In the genomic region with DNA sequence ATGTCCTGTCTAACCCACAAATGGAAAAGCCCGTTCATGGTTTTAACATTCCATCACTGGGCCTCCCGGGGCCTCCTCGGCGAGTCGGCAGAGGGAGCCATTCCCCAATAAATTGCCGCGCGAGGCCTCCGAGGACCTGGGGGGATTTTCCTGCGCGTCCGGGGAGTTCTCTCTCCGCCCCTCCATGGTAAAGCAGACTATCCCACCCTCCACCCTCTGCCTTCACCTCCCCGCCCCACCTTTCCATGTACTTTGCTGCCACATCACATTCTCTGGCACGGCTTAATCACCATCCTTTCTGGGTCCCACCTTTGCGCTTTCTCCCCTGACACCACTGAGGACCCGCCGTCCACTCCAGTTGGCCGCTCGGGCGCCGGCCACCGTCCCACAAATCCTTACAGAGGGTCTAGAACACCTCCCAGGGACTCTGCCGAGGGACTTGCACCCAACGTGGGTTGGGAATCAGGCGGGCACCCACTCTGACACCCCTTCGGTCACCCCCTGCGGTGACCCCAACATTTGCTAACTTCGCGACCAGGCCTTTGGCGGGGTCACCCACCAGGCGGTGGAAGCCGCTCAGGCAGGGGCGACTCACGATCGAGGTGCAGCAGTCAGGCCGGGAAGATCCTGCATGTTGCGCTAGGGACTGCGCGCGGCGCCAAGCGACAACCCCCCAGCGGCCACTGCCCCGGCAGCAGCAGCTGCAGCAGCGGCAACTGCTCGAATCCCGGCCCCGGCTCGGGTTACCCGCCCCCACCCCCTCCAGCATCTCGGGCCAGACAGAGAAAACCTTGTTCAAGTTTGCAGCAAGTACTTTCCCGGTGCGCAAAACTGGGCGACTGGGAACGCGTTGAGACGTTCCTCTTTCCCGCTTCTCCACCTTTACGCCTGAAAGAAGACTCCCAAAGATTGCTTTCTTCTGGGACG, we compare ENCODE assay signal across 8 cellular contexts. TPM values are rescaled to one million over a fixed set of nuclear protein-coding genes. Genes with fewer than 3 reads are reported as not detected.
DNase-seq lines count a peak whose midpoint lies in the region; ATAC-seq, FAIRE-seq and TF ChIP-seq lines count a peak whose summit lies in the region.

A gene (plus strand): TSS at position 778 of the 927 bp plus-strand sequence. CDS start 40,513 bp downstream, outside the sequence.

- no peaks in the 10 kb centered on the region for H3K36me3 ChIP-seq in GM06990 (ENCODE audit: control insufficient read depth, insufficient read depth, low read length)

- peak; percentile 75 for TF ChIP-seq CTCF in GM06990 (IDR thresholded peaks at IDR 0.05; ENCODE audit: insufficient read depth, low read length, poor library complexity, severe bottlenecking)
- TF ChIP-seq CTCF in VCaP (conservative IDR thresholded peaks at IDR 0.05), result peak; percentile 92

- peaks cover 65% of the 10 kb centered on the region for H3K27me3 Mint-ChIP-seq in T-helper 2 cell treated with Interferon-gamma antibody and Interleukin-4, amounts not matched to agents 5 μg/mL and 100 μg/mL, for 36 hours (ENCODE audit: low read depth)

- H3K27ac ChIP-seq in VCaP, result no peak within 1 kb of the TSS

- peaks cover 2% of the 10 kb centered on the region for H3K4me1 Mint-ChIP-seq in T-helper 2 cell treated with Interferon-gamma antibody and Interleukin-4, amounts not matched to agents 5 μg/mL and 100 μg/mL, for 36 hours (ENCODE audit: low read depth)

- peak; percentile 57 for ATAC-seq in HG03159 (IDR thresholded peaks at IDR 0.05; ENCODE audit: unreplicated experiment)

- no peaks in the 10 kb centered on the region for H3K9me3 Mint-ChIP-seq in T-helper 2 cell treated with Interferon-gamma antibody and Interleukin-4, amounts not matched to agents 5 μg/mL and 100 μg/mL, for 36 hours

- FAIRE-seq in frontal cortex (lab: Jason Lieb, UNC), result no peak

- H3K27me3 ChIP-seq in GM06990 (replicated peaks; ENCODE audit: control insufficient read depth, insufficient read depth, low read length), result no peaks in the 10 kb centered on the region; the same call in 1 of the 2 replicates

- H3K4me3 Mint-ChIP-seq in T-helper 2 cell treated with Interferon-gamma antibody and Interleukin-4, amounts not matched to agents 5 μg/mL and 100 μg/mL, for 36 hours, result no peak within 1 kb of the TSS

- DNase-seq in GM06990 (ENCODE audit: extremely low read depth, insufficient read length) (no peak), frontal cortex (ENCODE audit: low spot score in 2 of 2) (peak; percentile 57 to 58), occipital lobe (lab: John Stamatoyannopoulos, UW) (peak; percentile 45), mucosa of gallbladder (ENCODE audit: low spot score) (no peak), NCI-H1417 treated with DMSO at 0.1 percent for 48 hours (lab: John Stamatoyannopoulos, UW) (no peak)
- no peak for DNase-seq in T-helper 2 cell treated with Interferon-gamma antibody and Interleukin-4, amounts not matched to agents 5 μg/mL and 100 μg/mL, for 36 hours (ENCODE audit: low spot score)

- no peak within 1 kb of the TSS for H3K4me3 ChIP-seq in GM06990 (replicated peaks; ENCODE audit: low read depth, low read length)

- H3K27ac Mint-ChIP-seq in T-helper 2 cell treated with Interferon-gamma antibody and Interleukin-4, amounts not matched to agents 5 μg/mL and 100 μg/mL, for 36 hours, result no peak within 1 kb of the TSS

- H3K36me3 Mint-ChIP-seq in T-helper 2 cell treated with Interferon-gamma antibody and Interleukin-4, amounts not matched to agents 5 μg/mL and 100 μg/mL, for 36 hours (ENCODE audit: low read depth), result no peaks in the 10 kb centered on the region

RNA-seq across cellular contexts. Expression of the gene that starts here (rescaled TPM):
- total RNA-seq in frontal cortex (33.0 TPM), occipital lobe (20.0 TPM), mucosa of gallbladder (0.63 TPM)

Comparison
In these comparisons a context has a peak if more than half of its experiments do, and no peak if none do; other contexts are left out.
1. RNA of the gene that starts here (total RNA-seq): 33.0 TPM in frontal cortex (single experiment) and 20.0 TPM in occipital lobe (single experiment); 0.63 TPM in mucosa of gallbladder (single experiment); every median in the first group is over 10 times any median in the second.
2. DNase-seq: peak in frontal cortex (2 of 2) and occipital lobe (single experiment); none in GM06990 (single experiment), mucosa of gallbladder (single experiment), T-helper 2 cell treated with Interferon-gamma antibody and Interleukin-4, amounts not matched to agents 5 μg/mL and 100 μg/mL, for 36 hours (single experiment) and NCI-H1417 treated with DMSO at 0.1 percent for 48 hours (single experiment).